ENCODE assay signal across 8 cellular contexts in genomic region chr10:35195361-35196306, GRCh38.
DNase-seq lines count a peak whose midpoint lies in the region; ATAC-seq and TF ChIP-seq lines count a peak whose summit lies in the region.

No MANE protein-coding gene starts in this region.

- H3K4me3 ChIP-seq in GM12864 (ENCODE audit: low read depth, low read length) (peak overlapping the region; percentile 54), NB4 (ENCODE audit: low read depth, low read length) (peak overlapping the region; percentile 47), right atrium auricular region (peak overlapping the region; percentile 35 to 52), rectal smooth muscle tissue (ENCODE audit: low read length) (peak overlapping the region; percentile 50)

- H3K27me3 ChIP-seq in right atrium auricular region (no peaks in the 10 kb centered on the region), rectal smooth muscle tissue (ENCODE audit: control insufficient read depth, insufficient read depth, low read length) (no peaks in the 10 kb centered on the region)

- TF ChIP-seq CTCF in GM12864 (IDR thresholded peaks at IDR 0.05; ENCODE audit: low read depth, low read length, missing control alignments) (peak; percentile 88), NB4 (IDR thresholded peaks at IDR 0.05; ENCODE audit: low read depth, low read length) (peak; percentile 67), right atrium auricular region (IDR thresholded peaks at IDR 0.05) (peak; percentile 91 to 96)

- ATAC-seq in HG02588 (IDR thresholded peaks at IDR 0.05; ENCODE audit: unreplicated experiment): peak; percentile 99

- H3K9ac ChIP-seq in rectal smooth muscle tissue (ENCODE audit: low read length): peak overlapping the region; percentile 71

- DNase-seq in GM12864 (ENCODE audit: low read depth) (peak; percentile 84), NB4 (ENCODE audit: low read depth) (peak; percentile 75), SW480 (ENCODE audit: low spot score) (peak; percentile 95), amniotic epithelial cell (ENCODE audit: low read depth) (peak; percentile 97), right atrium auricular region (ENCODE audit: low spot score) (peak; percentile 90), 8988T (no peak)

- H3K4me1 ChIP-seq in right atrium auricular region: peaks cover 0 to 26% of the 10 kb centered on the region in 2 donors
- peaks cover 7% of the 10 kb centered on the region for H3K4me1 ChIP-seq in rectal smooth muscle tissue (ENCODE audit: control insufficient read depth, insufficient read depth, low read length)

- no peak for TF ChIP-seq POLR2A in NB4 (IDR thresholded peaks at IDR 0.05; ENCODE audit: extremely low read depth, insufficient read length)

- no peaks in the 10 kb centered on the region for H3K9me3 ChIP-seq in right atrium auricular region

- H3K27ac ChIP-seq in right atrium auricular region: peak overlapping the region; percentile 93 to 96
- peak overlapping the region; percentile 93 for H3K27ac ChIP-seq in rectal smooth muscle tissue (ENCODE audit: low read depth, low read length)

- no peaks in the 10 kb centered on the region for H3K36me3 ChIP-seq in right atrium auricular region
- no peaks in the 10 kb centered on the region for H3K36me3 ChIP-seq in rectal smooth muscle tissue (ENCODE audit: control insufficient read depth, insufficient read depth, low read length)
